In genomic region chr14:80605536-80605935, GRCh38 we compare ENCODE assay signal across 21 cellular contexts.
"Had no signal": no experiment of that assay in that cellular context is flagged by ENCODE, and none has a peak within 500 bp of the region (broad histone marks: within the 10 kb centered on the region; RNA-seq: fewer than 3 reads in every experiment).

No MANE protein-coding gene starts in this region.

- H3K9me3 ChIP-seq: prostate gland, thyroid gland, upper lobe of right lung had no signal

- H3K27ac Mint-ChIP-seq: activated CD8-positive, alpha-beta T cell treated with anti-CD3 and anti-CD28 coated beads, Interleukin-2, amount 10 ng/mL, durations not matched to agents 7 days and 5 days; activated naive CD8-positive, alpha-beta T cell; endodermal cell; immature natural killer cell; natural killer cell; stimulated activated naive CD8-positive, alpha-beta T cell treated with anti-CD3 and anti-CD28 coated beads, Interleukin-15, Interleukin-2, amounts not matched to agents 100 ng/mL and 50 ng/mL, for 24 hours had no signal

- H3K4me3 ChIP-seq: prostate gland, thyroid gland, upper lobe of right lung had no signal

- H3K9me3 Mint-ChIP-seq: endodermal cell; stimulated activated naive CD8-positive, alpha-beta T cell treated with anti-CD3 and anti-CD28 coated beads, Interleukin-15, Interleukin-2, amounts not matched to agents 100 ng/mL and 50 ng/mL, for 24 hours had no signal

- H3K27ac ChIP-seq: prostate gland, thyroid gland, upper lobe of right lung had no signal

- H3K4me3 Mint-ChIP-seq: activated CD8-positive, alpha-beta T cell treated with anti-CD3 and anti-CD28 coated beads, Interleukin-2, amount 10 ng/mL, durations not matched to agents 7 days and 5 days; activated naive CD8-positive, alpha-beta T cell; endodermal cell; immature natural killer cell; natural killer cell; stimulated activated naive CD8-positive, alpha-beta T cell treated with anti-CD3 and anti-CD28 coated beads, Interleukin-15, Interleukin-2, amounts not matched to agents 100 ng/mL and 50 ng/mL, for 24 hours had no signal

- H3K27me3 ChIP-seq: thyroid gland, upper lobe of right lung had no signal

- H3K4me1 Mint-ChIP-seq: endodermal cell, immature natural killer cell, natural killer cell had no signal

- H3K36me3 ChIP-seq: prostate gland, thyroid gland, upper lobe of right lung had no signal

- ATAC-seq: activated CD8-positive, alpha-beta T cell treated with anti-CD3 and anti-CD28 coated beads, Interleukin-2, amount 10 ng/mL, durations not matched to agents 7 days and 5 days; natural killer cell; upper lobe of right lung had no signal

- DNase-seq: activated CD4-positive, alpha-beta T cell treated with anti-CD3 and anti-CD28 coated beads for 1 hour; activated CD4-positive, alpha-beta T cell treated with anti-CD3 and anti-CD28 coated beads, Interleukin-2, amount 50 U/mL, for 1 hour; activated CD8-positive, alpha-beta T cell treated with anti-CD3 and anti-CD28 coated beads, Interleukin-2, amount 10 ng/mL, durations not matched to agents 7 days and 5 days; activated naive CD4-positive, alpha-beta T cell; amniotic stem cell; cerebellar nuclear complex; cortex of kidney; endodermal cell; foreskin fibroblast; immature natural killer cell; midbrain; natural killer cell; stimulated activated CD4-positive, alpha-beta T cell treated with anti-CD3 and anti-CD28 coated beads, Interleukin-12 subunit alpha, Interleukin-12 subunit beta, amount 100 ng/mL, for 4 hours; stimulated activated CD4-positive, alpha-beta T cell treated with anti-CD3 and anti-CD28 coated beads, Interleukin-4, amount 100 ng/mL, for 4 hours; substantia nigra; T-helper 1 cell; thyroid gland; upper lobe of right lung had no signal

- H3K36me3 Mint-ChIP-seq: activated naive CD8-positive, alpha-beta T cell had no signal

- H3K27me3 Mint-ChIP-seq: activated naive CD8-positive, alpha-beta T cell; stimulated activated naive CD8-positive, alpha-beta T cell treated with anti-CD3 and anti-CD28 coated beads, Interleukin-15, Interleukin-2, amounts not matched to agents 100 ng/mL and 50 ng/mL, for 24 hours had no signal

- H3K4me1 ChIP-seq: prostate gland, thyroid gland, upper lobe of right lung had no signal
